20 cellular contexts compared by ENCODE assay signal in the genomic region with DNA sequence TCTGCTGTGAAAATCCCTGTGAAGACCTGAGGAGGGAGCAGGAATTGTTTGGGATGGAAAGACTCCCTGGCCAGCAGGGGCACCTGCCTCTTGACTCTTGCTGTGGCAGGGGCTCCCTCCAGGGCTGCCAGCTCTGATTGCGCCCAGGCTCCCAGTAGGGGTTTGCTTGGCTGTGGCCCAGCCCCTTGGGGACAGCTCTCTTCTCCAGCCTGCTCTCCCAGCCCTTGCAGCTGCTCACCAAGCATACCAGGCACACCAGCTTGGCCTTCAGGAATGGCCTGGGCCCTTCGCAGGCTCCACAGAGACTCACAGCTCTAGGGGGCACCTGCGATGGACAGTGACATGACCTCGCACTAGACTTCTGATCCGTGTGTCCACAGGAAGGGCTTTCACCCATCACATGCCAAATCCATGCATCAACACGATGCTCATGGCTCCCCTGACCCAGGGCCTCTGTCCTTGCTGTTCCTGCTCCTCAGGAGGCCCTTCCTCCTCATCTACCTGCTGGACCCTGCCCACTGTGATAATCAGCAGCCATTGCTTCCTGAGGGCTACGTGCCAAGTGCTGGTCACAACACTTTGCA.
DNase-seq lines count a peak whose midpoint lies in the region; ATAC-seq and TF ChIP-seq lines count a peak whose summit lies in the region.
"Had no signal": no experiment of that assay in that cellular context is flagged by ENCODE, and none has a peak within 500 bp of the region (broad histone marks: within the 10 kb centered on the region; RNA-seq: fewer than 3 reads in every experiment).

No MANE protein-coding gene starts in this region.

- no peak for TF ChIP-seq EP300 in transverse colon (IDR thresholded peaks at IDR 0.05; ENCODE audit: low read depth)

- H3K36me3 Mint-ChIP-seq in activated T-cell treated with anti-CD3 and anti-CD28 coated beads, Interleukin-2, amount 50 U/mL, for 24 hours (ENCODE audit: low read depth), result no peaks in the 10 kb centered on the region
- H3K36me3 Mint-ChIP-seq in activated T-cell treated with anti-CD3 and anti-CD28 coated beads, Interleukin-2, amount 50 U/mL, for 72 hours (ENCODE audit: insufficient read depth in 2 of 2), result no peaks in the 10 kb centered on the region
- H3K36me3 Mint-ChIP-seq in activated CD4-positive, alpha-beta memory T cell treated with anti-CD3 and anti-CD28 coated beads, Interleukin-2, amount 10 ng/mL, durations not matched to agents 7 days and 5 days (ENCODE audit: low read depth), result no peaks in the 10 kb centered on the region
- H3K36me3 Mint-ChIP-seq in mesothelial cell of epicardium, result no peaks in the 10 kb centered on the region

- CTCF ChIA-PET in activated CD4-positive, alpha-beta memory T cell treated with anti-CD3 and anti-CD28 coated beads, Interleukin-2, amount 10 ng/mL, durations not matched to agents 7 days and 5 days (lab: Charles Lee), result no interaction called here

- H3K27ac Mint-ChIP-seq in activated T-cell treated with anti-CD3 and anti-CD28 coated beads, Interleukin-2, amount 50 U/mL, for 24 hours, result no peak overlapping the region
- H3K27ac Mint-ChIP-seq in activated T-cell treated with anti-CD3 and anti-CD28 coated beads, Interleukin-2, amount 50 U/mL, for 72 hours, result no peak overlapping the region
- no peak overlapping the region for H3K27ac Mint-ChIP-seq in activated CD4-positive, alpha-beta memory T cell treated with anti-CD3 and anti-CD28 coated beads, Interleukin-2, amount 10 ng/mL, durations not matched to agents 7 days and 5 days
- no peak overlapping the region for H3K27ac Mint-ChIP-seq in mesothelial cell of epicardium

- no peaks in the 10 kb centered on the region for H3K9me3 ChIP-seq in transverse colon
- H3K9me3 ChIP-seq: gastrocnemius medialis, SK-N-SH had no signal

- TF ChIP-seq CTCF in mesothelial cell of epicardium (IDR thresholded peaks at IDR 0.05; ENCODE audit: unreplicated experiment) (no peak), transverse colon (IDR thresholded peaks at IDR 0.05) (no peak)

- no peak overlapping the region for H3K4me3 Mint-ChIP-seq in activated T-cell treated with anti-CD3 and anti-CD28 coated beads, Interleukin-2, amount 50 U/mL, for 24 hours
- H3K4me3 Mint-ChIP-seq in activated T-cell treated with anti-CD3 and anti-CD28 coated beads, Interleukin-2, amount 50 U/mL, for 72 hours, result no peak overlapping the region
- no peak overlapping the region for H3K4me3 Mint-ChIP-seq in activated CD4-positive, alpha-beta memory T cell treated with anti-CD3 and anti-CD28 coated beads, Interleukin-2, amount 10 ng/mL, durations not matched to agents 7 days and 5 days
- no peak overlapping the region for H3K4me3 Mint-ChIP-seq in mesothelial cell of epicardium

- no peaks in the 10 kb centered on the region for H3K27me3 ChIP-seq in transverse colon
- H3K27me3 ChIP-seq: brain microvascular endothelial cell, gastrocnemius medialis had no signal

- intact Hi-C loops in transverse colon (cut with DNase I; ENCODE audit: low total_unique reads), result no loop called here

- DNase-seq in activated T-cell treated with anti-CD3 and anti-CD28 coated beads, Interleukin-2, amount 50 U/mL, for 24 hours, result peak; percentile 20
- DNase-seq in activated T-cell treated with anti-CD3 and anti-CD28 coated beads, Interleukin-2, amount 50 U/mL, for 72 hours, result no peak
- peak; percentile 11 for DNase-seq in activated CD4-positive, alpha-beta memory T cell treated with anti-CD3 and anti-CD28 coated beads, Interleukin-2, amount 10 ng/mL, durations not matched to agents 7 days and 5 days
- DNase-seq in mesothelial cell of epicardium (ENCODE audit: low spot score in 2 of 2, unreplicated experiment in 2 of 2) (peak; percentile 6 to 31), transverse colon (peak; percentile 2)
- DNase-seq: activated CD4-positive, alpha-beta T cell treated with anti-CD3 and anti-CD28 coated beads for 4 hours; brain microvascular endothelial cell; C1 segment of cervical spinal cord; dermis blood vessel endothelial cell; erythroblast; gastrocnemius medialis; Kasumi-1; NCI-H2171 treated with DMSO at 0.1 percent for 48 hours; SK-N-SH; stimulated activated CD4-positive, alpha-beta T cell treated with anti-CD3 and anti-CD28 coated beads, Interleukin-4, amount 100 ng/mL, for 24 hours; T-helper 9 cell had no signal

- POLR2A ChIA-PET in activated CD4-positive, alpha-beta memory T cell treated with anti-CD3 and anti-CD28 coated beads, Interleukin-2, amount 10 ng/mL, durations not matched to agents 7 days and 5 days (lab: Charles Lee), result no interaction called here

- no peaks in the 10 kb centered on the region for H3K9me3 Mint-ChIP-seq in activated T-cell treated with anti-CD3 and anti-CD28 coated beads, Interleukin-2, amount 50 U/mL, for 24 hours
- H3K9me3 Mint-ChIP-seq in activated T-cell treated with anti-CD3 and anti-CD28 coated beads, Interleukin-2, amount 50 U/mL, for 72 hours, result no peaks in the 10 kb centered on the region
- no peaks in the 10 kb centered on the region for H3K9me3 Mint-ChIP-seq in activated CD4-positive, alpha-beta memory T cell treated with anti-CD3 and anti-CD28 coated beads, Interleukin-2, amount 10 ng/mL, durations not matched to agents 7 days and 5 days
- H3K9me3 Mint-ChIP-seq in mesothelial cell of epicardium, result no peaks in the 10 kb centered on the region

- H3K36me3 ChIP-seq in transverse colon, result no peaks in the 10 kb centered on the region
- H3K36me3 ChIP-seq: brain microvascular endothelial cell, gastrocnemius medialis had no signal

- H3K27me3 Mint-ChIP-seq in activated T-cell treated with anti-CD3 and anti-CD28 coated beads, Interleukin-2, amount 50 U/mL, for 24 hours, result peaks cover 5% of the 10 kb centered on the region
- no peaks in the 10 kb centered on the region for H3K27me3 Mint-ChIP-seq in activated T-cell treated with anti-CD3 and anti-CD28 coated beads, Interleukin-2, amount 50 U/mL, for 72 hours (ENCODE audit: low read depth)
- peaks cover 5% of the 10 kb centered on the region for H3K27me3 Mint-ChIP-seq in activated CD4-positive, alpha-beta memory T cell treated with anti-CD3 and anti-CD28 coated beads, Interleukin-2, amount 10 ng/mL, durations not matched to agents 7 days and 5 days
- H3K27me3 Mint-ChIP-seq in mesothelial cell of epicardium (ENCODE audit: low read depth), result peaks cover 24% of the 10 kb centered on the region

- no peak overlapping the region for H3K4me3 ChIP-seq in transverse colon
- H3K4me3 ChIP-seq: gastrocnemius medialis, skin epidermis had no signal

- 33 to 80% methylated on average over 1 to 6 of the region's 7 CpGs for WGBS in transverse colon (ENCODE audit: low coverage in 1 of 2), 2 donors

- no peak overlapping the region for H3K27ac ChIP-seq in transverse colon
- H3K27ac ChIP-seq: brain microvascular endothelial cell, gastrocnemius medialis, skin epidermis had no signal

- no peaks in the 10 kb centered on the region for H3K4me1 Mint-ChIP-seq in activated T-cell treated with anti-CD3 and anti-CD28 coated beads, Interleukin-2, amount 50 U/mL, for 24 hours (ENCODE audit: low read depth)
- H3K4me1 Mint-ChIP-seq in activated T-cell treated with anti-CD3 and anti-CD28 coated beads, Interleukin-2, amount 50 U/mL, for 72 hours (ENCODE audit: low read depth), result no peaks in the 10 kb centered on the region
- no peaks in the 10 kb centered on the region for H3K4me1 Mint-ChIP-seq in activated CD4-positive, alpha-beta memory T cell treated with anti-CD3 and anti-CD28 coated beads, Interleukin-2, amount 10 ng/mL, durations not matched to agents 7 days and 5 days
- peaks cover 5% of the 10 kb centered on the region for H3K4me1 Mint-ChIP-seq in mesothelial cell of epicardium

- no peaks in the 10 kb centered on the region for H3K4me1 ChIP-seq in transverse colon
- H3K4me1 ChIP-seq: gastrocnemius medialis had no signal

- in situ Hi-C loops in transverse colon (cut with MboI; ENCODE audit: low pct_ligation_motif_present in 1 of 4, low pct_unique_long_range_greater_than_20kb in 1 of 4, low sequenced_read_pairs in 3 of 4), result no loop called here

- TF ChIP-seq POLR2A in transverse colon (IDR thresholded peaks at IDR 0.05), result no peak

- no peak for ATAC-seq in activated T-cell treated with anti-CD3 and anti-CD28 coated beads, Interleukin-2, amount 50 U/mL, for 72 hours (replicated peaks in 1 of 2)
- ATAC-seq in GM19455 (IDR thresholded peaks at IDR 0.05; ENCODE audit: unreplicated experiment), result no peak
- ATAC-seq in HG03139 (IDR thresholded peaks at IDR 0.05; ENCODE audit: unreplicated experiment), result no peak
- no peak for ATAC-seq in HG03025 (IDR thresholded peaks at IDR 0.05; ENCODE audit: low FRiP score, unreplicated experiment)
- ATAC-seq: gastrocnemius medialis had no signal

Comparison
In these comparisons a context has a peak if more than half of its experiments do, and no peak if none do; other contexts are left out.
1. DNase-seq: peak in activated T-cell treated with anti-CD3 and anti-CD28 coated beads, Interleukin-2, amount 50 U/mL, for 24 hours (single experiment), activated CD4-positive, alpha-beta memory T cell treated with anti-CD3 and anti-CD28 coated beads, Interleukin-2, amount 10 ng/mL, durations not matched to agents 7 days and 5 days (single experiment), mesothelial cell of epicardium (2 of 2) and transverse colon (single experiment); none in activated T-cell treated with anti-CD3 and anti-CD28 coated beads, Interleukin-2, amount 50 U/mL, for 72 hours (0 of 2).